ENCODE assay signal across 5 cellular contexts in the genomic region with DNA sequence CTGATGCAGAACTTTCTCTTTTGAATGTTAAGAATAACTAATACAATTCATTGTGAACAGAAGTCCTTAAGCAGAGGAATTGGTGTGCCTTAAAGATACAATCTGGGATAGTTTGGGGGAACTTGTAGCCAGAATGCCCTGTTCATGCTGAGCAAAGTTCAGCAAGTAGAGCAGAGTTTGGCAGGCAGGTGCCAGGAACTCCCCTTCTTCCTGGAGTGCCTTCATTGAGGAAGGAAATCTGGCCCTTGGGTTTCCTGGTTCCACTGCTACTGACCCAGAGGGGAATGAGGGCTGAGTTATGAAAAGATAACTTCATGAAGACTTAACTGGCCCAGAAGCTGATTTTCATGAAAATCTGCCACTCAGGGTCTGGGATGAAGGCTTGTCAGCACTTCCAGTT. TPM values are rescaled to one million over a fixed set of nuclear protein-coding genes. Genes with fewer than 3 reads are reported as not detected.
"Had no signal": no experiment of that assay in that cellular context is flagged by ENCODE, and none has a peak within 500 bp of the region (broad histone marks: within the 10 kb centered on the region; RNA-seq: fewer than 3 reads in every experiment).

No MANE protein-coding gene starts in this region.

RNA-seq across cellular contexts. Expression of a gene that starts 40.4 kb away (rescaled TPM):
- total RNA-seq: GM23338, H1 had no signal
- polyA plus RNA-seq: GM23338, IgD-negative memory B cell had no signal

RNA-seq across cellular contexts. Expression of a gene that starts 40.5 kb away (rescaled TPM):
- total RNA-seq: GM23338, H1, H9, HT-29 had no signal
- polyA plus RNA-seq: GM23338, IgD-negative memory B cell had no signal

RNA-seq across cellular contexts. Expression of a gene that starts 56.1 kb away (rescaled TPM):
- total RNA-seq: GM23338, H1 had no signal
- polyA plus RNA-seq: GM23338, IgD-negative memory B cell had no signal
